9 cellular contexts compared by ENCODE assay signal in genomic region chr11:27213232-27213660, GRCh38.
DNase-seq lines count a peak whose midpoint lies in the region; ATAC-seq and TF ChIP-seq lines count a peak whose summit lies in the region.
"Had no signal": no experiment of that assay in that cellular context is flagged by ENCODE, and none has a peak within 500 bp of the region (broad histone marks: within the 10 kb centered on the region; RNA-seq: fewer than 3 reads in every experiment).

No MANE protein-coding gene starts in this region.

- H3K4me1 ChIP-seq in ectodermal cell (ENCODE audit: control insufficient read depth, insufficient read depth, low read length) (peaks cover 23% of the 10 kb centered on the region), BE2C (no peaks in the 10 kb centered on the region)

- peak overlapping the region; percentile 74 for H3K4me2 ChIP-seq in neural cell (ENCODE audit: low read length)

- TF ChIP-seq CTCF in neural cell (IDR thresholded peaks at IDR 0.05; ENCODE audit: poor library complexity, severe bottlenecking): no peak
- TF ChIP-seq CTCF in BE2C (IDR thresholded peaks at IDR 0.05; ENCODE audit: low read depth, low read length): no peak

- peak; percentile 17 for TF ChIP-seq RAD21 in neural cell (conservative IDR thresholded peaks at IDR 0.05)

- no peaks in the 10 kb centered on the region for H3K36me3 ChIP-seq in ectodermal cell (ENCODE audit: control insufficient read depth, insufficient read depth, low read length)
- H3K36me3 ChIP-seq in neural cell (ENCODE audit: insufficient read depth, low read length): no peaks in the 10 kb centered on the region
- H3K36me3 ChIP-seq in BE2C: no peaks in the 10 kb centered on the region

- no peaks in the 10 kb centered on the region for H3F3A ChIP-seq in neural cell (ENCODE audit: insufficient read depth, low read length, poor library complexity, severe bottlenecking)

- no peaks in the 10 kb centered on the region for H3K9me2 ChIP-seq in neural cell (ENCODE audit: insufficient read depth, low read length)

- H3K27me3 ChIP-seq in ectodermal cell (ENCODE audit: control insufficient read depth, insufficient read depth, low read length, poor library complexity, severe bottlenecking) (no peaks in the 10 kb centered on the region), neural cell (ENCODE audit: insufficient read depth, low read depth, low read length) (no peaks in the 10 kb centered on the region), BE2C (no peaks in the 10 kb centered on the region)

- H4K20me1 ChIP-seq in neural cell (ENCODE audit: insufficient read depth): no peaks in the 10 kb centered on the region

- H3K79me2 ChIP-seq in neural cell (replicated peaks; ENCODE audit: insufficient read depth, low read length): no peaks in the 10 kb centered on the region

- DNase-seq in ELF-1 (ENCODE audit: low read depth, low spot score) (peak; percentile 44), NCI-H1694 treated with DMSO at 0.1 percent for 48 hours (lab: John Stamatoyannopoulos, UW) (peak; percentile 37), hippocampal formation (lab: John Stamatoyannopoulos, UW) (no peak), BE2C (no peak)
- DNase-seq in stimulated activated CD4-positive, alpha-beta T cell treated with anti-CD3 and anti-CD28 coated beads, Interleukin-15, amount 100 ng/mL, for 24 hours: no peak
- DNase-seq: head of caudate nucleus had no signal

- H3K9me3 ChIP-seq in ectodermal cell (ENCODE audit: control insufficient read depth, low read length): no peaks in the 10 kb centered on the region
- H3K9me3 ChIP-seq in neural cell (ENCODE audit: low read length): no peaks in the 10 kb centered on the region
- no peaks in the 10 kb centered on the region for H3K9me3 ChIP-seq in BE2C

- H3K27ac ChIP-seq in ectodermal cell (ENCODE audit: insufficient read depth, low read depth, low read length, poor library complexity, severe bottlenecking) (peak overlapping the region; percentile 19), neural cell (ENCODE audit: low read length) (peak overlapping the region; percentile 60)

- 3 to 6% methylated on average over 4 of the region's 4 CpGs for WGBS in ectodermal cell, 2 experiments

- H3K4me3 ChIP-seq in ectodermal cell (ENCODE audit: insufficient read depth, low read depth, low read length): no peak overlapping the region
- H3K4me3 ChIP-seq in neural cell (ENCODE audit: low read length): peak overlapping the region; percentile 49
- no peak overlapping the region for H3K4me3 ChIP-seq in BE2C (ENCODE audit: low read depth, low read length)

- no peak overlapping the region for H2AFZ ChIP-seq in neural cell (ENCODE audit: low read depth, low read length)

- ATAC-seq in GM21515 (IDR thresholded peaks at IDR 0.05; ENCODE audit: unreplicated experiment): no peak

- H3K9ac ChIP-seq in neural cell (ENCODE audit: low read length): peak overlapping the region; percentile 22

- peak; percentile 90 for TF ChIP-seq EP300 in neural cell (conservative IDR thresholded peaks at IDR 0.05; ENCODE audit: poor library complexity, severe bottlenecking)

TF ChIP-seq in neural cell, 6 proteins besides CTCF, POLR2A, EP300 and RAD21:
- TF ChIP-seq SMC3 (conservative IDR thresholded peaks at IDR 0.05; ENCODE audit: poor library complexity): no peak
- peak; percentile 87 for TF ChIP-seq POLR2AphosphoS5 (IDR thresholded peaks at IDR 0.05)
- no peak for TF ChIP-seq REST (IDR thresholded peaks at IDR 0.05; ENCODE audit: borderline replicate concordance)

Comparison
In these comparisons a context has a peak if more than half of its experiments do, and no peak if none do; other contexts are left out.
1. DNase-seq: peak in ELF-1 (single experiment) and NCI-H1694 treated with DMSO at 0.1 percent for 48 hours (single experiment); none in hippocampal formation (0 of 2), BE2C (single experiment) and stimulated activated CD4-positive, alpha-beta T cell treated with anti-CD3 and anti-CD28 coated beads, Interleukin-15, amount 100 ng/mL, for 24 hours (single experiment).